8 cellular contexts compared by ENCODE assay signal in the genomic region with DNA sequence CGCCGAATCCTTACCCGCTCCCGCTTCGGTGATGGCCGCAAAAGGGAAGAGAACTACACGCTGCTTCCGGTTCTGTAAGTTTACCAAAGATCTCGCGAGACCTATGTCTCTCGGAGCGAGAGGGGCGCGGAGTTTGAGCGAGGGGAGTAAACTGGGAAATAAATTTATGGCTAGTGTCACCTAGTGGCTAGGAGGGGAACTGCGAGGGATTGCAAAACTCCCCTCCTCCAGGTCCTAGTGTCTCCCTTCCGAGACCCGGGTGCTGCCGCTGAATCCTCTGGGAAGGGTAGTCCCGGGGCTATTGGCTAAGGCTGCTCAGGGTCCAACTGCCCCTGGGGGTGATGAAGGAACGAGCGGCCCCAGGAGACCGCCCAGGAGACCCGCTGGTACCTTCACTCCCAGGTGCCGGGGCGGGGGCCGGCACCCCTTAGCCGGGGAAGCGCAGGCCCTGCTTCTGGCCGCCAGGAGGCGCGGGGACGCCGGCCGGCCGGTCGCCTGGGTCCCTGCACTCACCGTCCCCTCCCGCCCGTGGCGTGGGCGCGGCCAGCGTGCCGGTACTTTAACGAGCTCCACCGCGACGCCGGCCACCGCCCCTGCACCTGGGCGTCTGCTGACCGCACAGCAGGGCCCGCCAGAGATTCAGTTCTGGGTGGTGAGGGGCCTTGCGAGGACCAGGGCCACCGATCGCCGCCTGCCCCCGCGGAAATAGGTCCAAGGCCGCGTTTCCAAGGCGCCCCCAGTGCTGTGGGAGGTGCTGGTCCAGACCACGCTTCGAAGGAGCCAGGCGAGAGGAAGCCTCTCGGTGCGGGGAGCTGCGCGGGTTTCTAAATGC. TPM values are rescaled to one million over a fixed set of nuclear protein-coding genes. Genes with fewer than 3 reads are reported as not detected.
DNase-seq lines count a peak whose midpoint lies in the region; ATAC-seq and TF ChIP-seq lines count a peak whose summit lies in the region.

A gene (minus strand): TSS at position 51 of the 832 bp plus-strand sequence. CDS start 883 bp downstream, outside the sequence.

- peak within 1 kb of the TSS; percentile 97 for H3K4me3 ChIP-seq in fibroblast of mammary gland (ENCODE audit: control insufficient read depth, low read depth, low read length)

- H3K27ac Mint-ChIP-seq in natural killer cell: peak within 1 kb of the TSS; percentile 89 to 98

- peaks cover 0 to 4% of the 10 kb centered on the region in 2 donors for H3K27me3 Mint-ChIP-seq in natural killer cell (ENCODE audit: low read depth in 2 of 2)

- ATAC-seq in GM21825 (IDR thresholded peaks at IDR 0.05; ENCODE audit: unreplicated experiment) (peak; percentile 84), natural killer cell (peak; percentile 85 to 97 (median 89))
- ATAC-seq in stimulated activated naive CD8-positive, alpha-beta T cell treated with anti-CD3 and anti-CD28 coated beads, Interleukin-15, Interleukin-2, amounts not matched to agents 100 U/mL and 50 U/mL, for 24 hours: peak; percentile 95

- peak; percentile 88 for TF ChIP-seq CTCF in fibroblast of mammary gland (conservative IDR thresholded peaks at IDR 0.05; ENCODE audit: control insufficient read depth, insufficient read depth, low read depth, low read length)
- TF ChIP-seq CTCF in natural killer cell (IDR thresholded peaks at IDR 0.05): peak; percentile 99

- H3K4me1 Mint-ChIP-seq in natural killer cell: peaks cover 57 to 65% of the 10 kb centered on the region in 2 donors

- H3K36me3 Mint-ChIP-seq in natural killer cell: peaks cover 13% of the 10 kb centered on the region

- DNase-seq in Daoy (ENCODE audit: low read depth): peak; percentile 94
- DNase-seq in Kasumi-1 (lab: John Stamatoyannopoulos, UW): peak; percentile 89 to 91
- peak; percentile 96 for DNase-seq in RPMI7951 (ENCODE audit: low read depth)
- peak; percentile 84 to 86 for DNase-seq in activated T-helper 1 cell treated with anti-CD3 and anti-CD28 coated beads, Interleukin-2, amount 50 U/mL, for 16 hours (ENCODE audit: low read depth in 1 of 2, low spot score in 1 of 2)
- DNase-seq in fibroblast of mammary gland (ENCODE audit: low read depth): peak; percentile 98
- peak; percentile 92 for DNase-seq in natural killer cell
- DNase-seq in stimulated activated naive CD8-positive, alpha-beta T cell treated with anti-CD3 and anti-CD28 coated beads, Interleukin-15, Interleukin-2, amounts not matched to agents 100 U/mL and 50 U/mL, for 24 hours: peak; percentile 91

- intact Hi-C loops in natural killer cell (cut with micrococcal nuclease): loop anchor here (5.0 to 10.0 kb wide), 2 partner anchors 54 to 361 kb away; a partner anchor contains a TSS

- no peaks in the 10 kb centered on the region for H3K9me3 Mint-ChIP-seq in natural killer cell

- peak within 1 kb of the TSS; percentile 99 for H3K4me3 Mint-ChIP-seq in natural killer cell

RNA-seq across cellular contexts. Expression of the gene that starts here (rescaled TPM):
- total RNA-seq in Daoy (2014; rRNA removed; shearing (Covaris generic)): 4,153 and 4,235 TPM in 2 replicates
- 2,664 and 2,696 TPM in 2 replicates for total RNA-seq in RPMI7951 (2014; rRNA removed; shearing (Covaris generic))
- 1,000 to 10,000 TPM; 1,481 to 1,796 (median 1,628) TPM for total RNA-seq in natural killer cell

Comparison
In these comparisons a context has a peak if more than half of its experiments do, and no peak if none do; other contexts are left out.
1. Peak in every context shown above with its lines: DNase-seq, ATAC-seq and H3K4me3 ChIP-seq.